19 cellular contexts compared by ENCODE assay signal in genomic region chr3:52173101-52173500, GRCh38. TPM values are rescaled to one million over a fixed set of nuclear protein-coding genes. Genes with fewer than 3 reads are reported as not detected.
DNase-seq lines count a peak whose midpoint lies in the region; ATAC-seq, FAIRE-seq and TF ChIP-seq lines count a peak whose summit lies in the region.
"Had no signal": no experiment of that assay in that cellular context is flagged by ENCODE, and none has a peak within 500 bp of the region (broad histone marks: within the 10 kb centered on the region; RNA-seq: fewer than 3 reads in every experiment).

No MANE protein-coding gene starts in this region.

- no peak for TF ChIP-seq RAD21 in HepG2 (CRISPR knock-in tag; IDR thresholded peaks at IDR 0.05)

- H3K27ac ChIP-seq in right lobe of liver, result no peak overlapping the region
- H3K27ac ChIP-seq in HepG2 (ENCODE audit: extremely low read length, insufficient read depth, low read length), result no peak overlapping the region
- no peak overlapping the region for H3K27ac ChIP-seq in lower lobe of right lung
- no peak overlapping the region for H3K27ac ChIP-seq in sigmoid colon

- in situ Hi-C loops in HepG2 (cut with HindIII; ENCODE audit: extremely low pct_ligation_motif_present, low pct_unique_long_range_greater_than_20kb), result no loop called here

- H3K27me3 ChIP-seq in right lobe of liver, result no peaks in the 10 kb centered on the region
- no peaks in the 10 kb centered on the region for H3K27me3 ChIP-seq in HepG2 (ENCODE audit: control insufficient read depth in 1 of 2, insufficient read depth in 2 of 2, low read length in 2 of 2)
- no peaks in the 10 kb centered on the region for H3K27me3 ChIP-seq in lower lobe of right lung (ENCODE audit: low read depth)
- no peaks in the 10 kb centered on the region for H3K27me3 ChIP-seq in sigmoid colon

- FAIRE-seq in HepG2 (lab: Jason Lieb, UNC), result no peak
- FAIRE-seq: G401.6, GM12892, H54 had no signal

- no peaks in the 10 kb centered on the region for H3K9me3 Mint-ChIP-seq in activated CD4-positive, alpha-beta T cell treated with anti-CD3 and anti-CD28 coated beads, Interleukin-2, amount 10 ng/mL, durations not matched to agents 7 days and 5 days
- H3K9me3 Mint-ChIP-seq: HFFc6 had no signal

- BruUV-seq in HepG2 (replicated peaks; lab: Mats Ljungman, UMichigan), result no TSS peak

- no peak overlapping the region for H3K9ac ChIP-seq in HepG2 (ENCODE audit: insufficient read depth, low read depth, low read length)

- no peaks in the 10 kb centered on the region for H3K27me3 Mint-ChIP-seq in activated CD4-positive, alpha-beta T cell treated with anti-CD3 and anti-CD28 coated beads, Interleukin-2, amount 10 ng/mL, durations not matched to agents 7 days and 5 days

- H3K9me3 ChIP-seq in right lobe of liver, result no peaks in the 10 kb centered on the region
- no peaks in the 10 kb centered on the region for H3K9me3 ChIP-seq in HepG2 (ENCODE audit: low read length)
- H3K9me3 ChIP-seq in lower lobe of right lung, result no peaks in the 10 kb centered on the region
- H3K9me3 ChIP-seq in sigmoid colon, result no peaks in the 10 kb centered on the region
- H3K9me3 ChIP-seq: Caco-2, HAP-1 had no signal

- H4K20me1 ChIP-seq in HepG2 (ENCODE audit: insufficient read depth, low read length), result no peaks in the 10 kb centered on the region

- peaks cover 0 to 28% (median 7%) of the 10 kb centered on the region in 4 donors for H3K4me1 ChIP-seq in right lobe of liver
- H3K4me1 ChIP-seq in HepG2 (ENCODE audit: insufficient read depth, low read length), result peaks cover 62% of the 10 kb centered on the region
- peaks cover 12% of the 10 kb centered on the region for H3K4me1 ChIP-seq in lower lobe of right lung
- no peaks in the 10 kb centered on the region for H3K4me1 ChIP-seq in sigmoid colon
- H3K4me1 ChIP-seq: HAP-1 had no signal

- TF ChIP-seq EP300 in HepG2 (IDR thresholded peaks at IDR 0.05; ENCODE audit: low read depth in 2 of 2, low read length in 2 of 2), result no peak
- no peak for TF ChIP-seq EP300 in HepG2 (CRISPR knock-in tag; IDR thresholded peaks at IDR 0.05; ENCODE audit: borderline replicate concordance)
- TF ChIP-seq EP300 in sigmoid colon (IDR thresholded peaks at IDR 0.05), result no peak

- peaks cover 7% of the 10 kb centered on the region for H3K4me1 Mint-ChIP-seq in activated CD4-positive, alpha-beta T cell treated with anti-CD3 and anti-CD28 coated beads, Interleukin-2, amount 10 ng/mL, durations not matched to agents 7 days and 5 days

- TF ChIP-seq POLR2A in right lobe of liver (IDR thresholded peaks at IDR 0.05) (no peak), HepG2 (IDR thresholded peaks at IDR 0.05; ENCODE audit: insufficient read depth in 1 of 2, low read depth in 2 of 2, low read length in 2 of 2) (no peak), sigmoid colon (IDR thresholded peaks at IDR 0.05) (no peak)

- H3K4me2 ChIP-seq in HepG2 (ENCODE audit: low read depth, low read length), result no peak overlapping the region

- intact Hi-C loops in right lobe of liver (cut with DNase I), result no loop called here
- intact Hi-C loops in HepG2 (cut with micrococcal nuclease; ENCODE audit: unreplicated experiment), result no loop called here
- intact Hi-C loops in lower lobe of right lung (cut with DNase I), result no loop called here
- intact Hi-C loops in sigmoid colon (cut with DNase I), result no loop called here

- POLR2A ChIA-PET in HepG2 (lab: Yijun Ruan, JAX), result no interaction called here
- POLR2A ChIA-PET in activated CD4-positive, alpha-beta T cell treated with anti-CD3 and anti-CD28 coated beads, Interleukin-2, amount 10 ng/mL, durations not matched to agents 7 days and 5 days (lab: Charles Lee), result no interaction called here

- CTCF ChIA-PET in HepG2 (lab: Yijun Ruan, JAX; ENCODE audit: low intra/inter-chr PET ratio, low total read pairs), result no interaction called here
- CTCF ChIA-PET in activated CD4-positive, alpha-beta T cell treated with anti-CD3 and anti-CD28 coated beads, Interleukin-2, amount 10 ng/mL, durations not matched to agents 7 days and 5 days (lab: Charles Lee), result interaction anchor here (1.0 to 2.1 kb wide), 2 partner anchors 13 to 28 kb away, joined by 3 to 4 read pairs; no protein-coding TSS in a partner anchor

- no peak overlapping the region for H2AFZ ChIP-seq in HepG2 (ENCODE audit: low read length)

- no peak for TF ChIP-seq CTCF in right lobe of liver (IDR thresholded peaks at IDR 0.05)
- no peak for TF ChIP-seq CTCF in HepG2 (CRISPR knock-in tag; IDR thresholded peaks at IDR 0.05)
- no peak for TF ChIP-seq CTCF in lower lobe of right lung (IDR thresholded peaks at IDR 0.05)
- TF ChIP-seq CTCF in sigmoid colon (IDR thresholded peaks at IDR 0.05), result no peak

- H3K4me3 Mint-ChIP-seq in activated CD4-positive, alpha-beta T cell treated with anti-CD3 and anti-CD28 coated beads, Interleukin-2, amount 10 ng/mL, durations not matched to agents 7 days and 5 days, result no peak overlapping the region
- H3K4me3 Mint-ChIP-seq: CD4-positive, alpha-beta memory T cell; HFFc6 had no signal

- no peak overlapping the region for H3K27ac Mint-ChIP-seq in activated CD4-positive, alpha-beta T cell treated with anti-CD3 and anti-CD28 coated beads, Interleukin-2, amount 10 ng/mL, durations not matched to agents 7 days and 5 days
- H3K27ac Mint-ChIP-seq: HFFc6 had no signal

- H3K36me3 ChIP-seq in right lobe of liver (no peaks in the 10 kb centered on the region), HepG2 (replicated peaks in 1 of 2; ENCODE audit: control insufficient read depth in 1 of 2, insufficient read depth in 2 of 2, low read length in 2 of 2) (no peaks in the 10 kb centered on the region), lower lobe of right lung (no peaks in the 10 kb centered on the region), sigmoid colon (no peaks in the 10 kb centered on the region)
- H3K36me3 ChIP-seq: HAP-1 had no signal

- no peak overlapping the region for H3K4me3 ChIP-seq in right lobe of liver
- H3K4me3 ChIP-seq in HepG2 (replicated peaks in 1 of 3; ENCODE audit: insufficient read depth in 1 of 3, low read depth in 2 of 3, low read length in 3 of 3), result no peak overlapping the region
- no peak overlapping the region for H3K4me3 ChIP-seq in lower lobe of right lung
- no peak overlapping the region for H3K4me3 ChIP-seq in sigmoid colon
- H3K4me3 ChIP-seq: HAP-1 had no signal

- DNase-seq in right lobe of liver (peak in 2 of 3 donors; percentile 12 to 29), HepG2 (ENCODE audit: low spot score) (no peak), lower lobe of right lung (peak; percentile 24), sigmoid colon (peak; percentile 30), putamen (ENCODE audit: low spot score) (no peak)
- DNase-seq in activated CD4-positive, alpha-beta T cell treated with anti-CD3 and anti-CD28 coated beads, Interleukin-2, amount 10 ng/mL, durations not matched to agents 7 days and 5 days, result no peak
- DNase-seq: Caco-2; CD4-positive, alpha-beta memory T cell; DMS153; DND-41; GOT3; HFFc6 had no signal

- H3K79me2 ChIP-seq in HepG2 (ENCODE audit: insufficient read depth, low read length), result no peaks in the 10 kb centered on the region

- ATAC-seq in right lobe of liver (no peak), HepG2 (no peak), lower lobe of right lung (no peak), HG02798 (IDR thresholded peaks at IDR 0.05; ENCODE audit: poor library complexity, unreplicated experiment) (no peak)

- 100% methylated on average over 1 of the region's 1 CpG for WGBS in right lobe of liver (ENCODE audit: insufficient coverage, low coverage, low lambda C conversion rate, missing lambda C conversion rate)
- no CpG with 5 or more reads among the region's 1 CpG for WGBS in HepG2 (ENCODE audit: low lambda C conversion rate)
- WGBS in sigmoid colon, 2 donors, result 100% methylated on average over 1 of the region's 1 CpG

- H3K36me3 Mint-ChIP-seq in activated CD4-positive, alpha-beta T cell treated with anti-CD3 and anti-CD28 coated beads, Interleukin-2, amount 10 ng/mL, durations not matched to agents 7 days and 5 days (ENCODE audit: low read depth), result no peaks in the 10 kb centered on the region
- H3K36me3 Mint-ChIP-seq: CD4-positive, alpha-beta memory T cell had no signal

RNA-seq across cellular contexts. Expression of gene POC1A, which starts 18.9 kb away (rescaled TPM):
- total RNA-seq in right lobe of liver, result 1 to 10 TPM; 2.0 to 4.3 (median 3.2) TPM
- 20.0 and 22.5 TPM in 2 replicates for total RNA-seq in HepG2 (2016; rRNA removed; fragmentation: Illumina TruSeq; extraction: Trizol)
- 13.9 and 15.5 TPM in 2 replicates for total RNA-seq in HepG2 (2016; cell fraction: cytosol; rRNA removed; fragmentation: Illumina TruSeq; extraction: Trizol; ENCODE audit: low read depth)
- 20.6 and 21.0 TPM in 2 replicates for total RNA-seq in HepG2 (2016; cell fraction: insoluble cytoplasmic fraction; rRNA removed; fragmentation: Illumina TruSeq; extraction: Trizol)
- 24.6 and 24.9 TPM in 2 replicates for total RNA-seq in HepG2 (2016; cell fraction: membrane; rRNA removed; fragmentation: Illumina TruSeq; extraction: Trizol)
- total RNA-seq in HepG2 (2016; cell fraction: nucleus; rRNA removed; fragmentation: Illumina TruSeq; extraction: Trizol), result 11.2 and 11.3 TPM in 2 replicates
- 12.6 and 14.6 TPM in 2 replicates for polyA plus RNA-seq in HepG2 (2011; rRNA removed)
- 9.9 and 16.4 TPM in 2 replicates for polyA plus RNA-seq in HepG2 (2011; cell fraction: cytosol; rRNA removed)
- polyA plus RNA-seq in HepG2 (2011; cell fraction: nucleus; rRNA removed), result 9.4 and 12.5 TPM in 2 replicates
- 5.8 and 9.6 TPM in 2 replicates for polyA plus RNA-seq in HepG2 (2012)
- polyA plus RNA-seq in HepG2 (2016; cell fraction: cytosol; fragmentation: Illumina TruSeq; extraction: Trizol; ENCODE audit: low read depth), result 18.4 and 20.8 TPM in 2 replicates
- 22.6 and 26.9 TPM in 2 replicates for polyA plus RNA-seq in HepG2 (2016; cell fraction: insoluble cytoplasmic fraction; fragmentation: Illumina TruSeq; extraction: Trizol; ENCODE audit: low read depth)
- polyA plus RNA-seq in HepG2 (2016; cell fraction: membrane; fragmentation: Illumina TruSeq; extraction: Trizol; ENCODE audit: low read depth), result 23.5 and 25.2 TPM in 2 replicates
- polyA plus RNA-seq in HepG2 (2016; cell fraction: nucleus; fragmentation: Illumina TruSeq; extraction: Trizol; ENCODE audit: insufficient read depth, low read depth), result 16.5 and 16.9 TPM in 2 replicates
- polyA minus RNA-seq in HepG2 (2011; rRNA and poly(A)+ RNA removed; ENCODE audit: low replicate concordance), result 35.8 and 64.7 TPM in 2 replicates
- 4.6 and 7.1 TPM in 2 replicates for polyA minus RNA-seq in HepG2 (2011; cell fraction: cytosol; rRNA and poly(A)+ RNA removed)
- 8.0 TPM in 2 replicates for polyA minus RNA-seq in HepG2 (2011; cell fraction: nucleus; rRNA and poly(A)+ RNA removed)
- total RNA-seq in lower lobe of right lung, result 2.7 TPM
- total RNA-seq in sigmoid colon, result 1 to 10 TPM in 3 of 4 donors, under 1 TPM in 1; 0.66 to 1.7 (median 1.2) TPM
- 10 to 100 TPM in 1 of 3 donors, 1 to 10 TPM in 2; 3.6 to 15.8 (median 7.6) TPM for polyA plus RNA-seq in sigmoid colon
- 10 to 100 TPM; 26.9 to 28.2 TPM for total RNA-seq in activated CD4-positive, alpha-beta T cell treated with anti-CD3 and anti-CD28 coated beads, Interleukin-2, amount 10 ng/mL, durations not matched to agents 7 days and 5 days

RNA-seq across cellular contexts. Expression of gene ALAS1, which starts 24.9 kb away (rescaled TPM):
- 100 to 1,000 TPM in 4 of 6 experiments, 10 to 100 TPM in 2; 73.4 to 783 (median 147) TPM for total RNA-seq in right lobe of liver
- total RNA-seq in HepG2 (2016; rRNA removed; fragmentation: Illumina TruSeq; extraction: Trizol), result 36.0 and 40.2 TPM in 2 replicates
- 9.6 and 11.6 TPM in 2 replicates for total RNA-seq in HepG2 (2016; cell fraction: cytosol; rRNA removed; fragmentation: Illumina TruSeq; extraction: Trizol; ENCODE audit: low read depth)
- 33.6 and 35.3 TPM in 2 replicates for total RNA-seq in HepG2 (2016; cell fraction: insoluble cytoplasmic fraction; rRNA removed; fragmentation: Illumina TruSeq; extraction: Trizol)
- 14.0 and 14.5 TPM in 2 replicates for total RNA-seq in HepG2 (2016; cell fraction: membrane; rRNA removed; fragmentation: Illumina TruSeq; extraction: Trizol)
- total RNA-seq in HepG2 (2016; cell fraction: nucleus; rRNA removed; fragmentation: Illumina TruSeq; extraction: Trizol), result 16.9 and 18.1 TPM in 2 replicates
- polyA plus RNA-seq in HepG2 (2011; rRNA removed), result 39.0 and 43.2 TPM in 2 replicates
- 41.2 and 50.6 TPM in 2 replicates for polyA plus RNA-seq in HepG2 (2011; cell fraction: cytosol; rRNA removed)
- polyA plus RNA-seq in HepG2 (2011; cell fraction: nucleus; rRNA removed), result 30.0 and 30.9 TPM in 2 replicates
- 19.8 and 27.7 TPM in 2 replicates for polyA plus RNA-seq in HepG2 (2012)
- polyA plus RNA-seq in HepG2 (2016; cell fraction: cytosol; fragmentation: Illumina TruSeq; extraction: Trizol; ENCODE audit: low read depth), result 3.9 and 4.3 TPM in 2 replicates
- polyA plus RNA-seq in HepG2 (2016; cell fraction: insoluble cytoplasmic fraction; fragmentation: Illumina TruSeq; extraction: Trizol; ENCODE audit: low read depth), result 27.6 and 42.4 TPM in 2 replicates
- 6.8 and 7.1 TPM in 2 replicates for polyA plus RNA-seq in HepG2 (2016; cell fraction: membrane; fragmentation: Illumina TruSeq; extraction: Trizol; ENCODE audit: low read depth)
- polyA plus RNA-seq in HepG2 (2016; cell fraction: nucleus; fragmentation: Illumina TruSeq; extraction: Trizol; ENCODE audit: insufficient read depth, low read depth), result 26.7 and 30.3 TPM in 2 replicates
- 49.6 and 54.7 TPM in 2 replicates for polyA minus RNA-seq in HepG2 (2011; rRNA and poly(A)+ RNA removed; ENCODE audit: low replicate concordance)
- 23.9 and 26.4 TPM in 2 replicates for polyA minus RNA-seq in HepG2 (2011; cell fraction: cytosol; rRNA and poly(A)+ RNA removed)
- 17.3 and 19.0 TPM in 2 replicates for polyA minus RNA-seq in HepG2 (2011; cell fraction: nucleus; rRNA and poly(A)+ RNA removed)
- total RNA-seq in lower lobe of right lung, result 103 TPM
- 10 to 100 TPM; 23.2 to 27.3 (median 25.8) TPM for total RNA-seq in sigmoid colon
- polyA plus RNA-seq in sigmoid colon, result 100 to 1,000 TPM in 1 of 3 donors, 10 to 100 TPM in 2; 70.7 to 121 (median 81.7) TPM
- total RNA-seq in activated CD4-positive, alpha-beta T cell treated with anti-CD3 and anti-CD28 coated beads, Interleukin-2, amount 10 ng/mL, durations not matched to agents 7 days and 5 days, result 10 to 100 TPM; 47.5 to 58.4 TPM

RNA-seq across cellular contexts. Expression of gene TLR9, which starts 52.3 kb away (rescaled TPM):
- under 1 TPM in 4 of 6 experiments, not detected in 2; 0.12 to 0.59 (median 0.24) TPM for total RNA-seq in right lobe of liver
- not detected in 2 replicates for total RNA-seq in HepG2 (2016; rRNA removed; fragmentation: Illumina TruSeq; extraction: Trizol)
- total RNA-seq in HepG2 (2016; cell fraction: cytosol; rRNA removed; fragmentation: Illumina TruSeq; extraction: Trizol; ENCODE audit: low read depth), result not detected in 2 replicates
- total RNA-seq in HepG2 (2016; cell fraction: insoluble cytoplasmic fraction; rRNA removed; fragmentation: Illumina TruSeq; extraction: Trizol), result not detected in 2 replicates
- not detected in 2 replicates for total RNA-seq in HepG2 (2016; cell fraction: membrane; rRNA removed; fragmentation: Illumina TruSeq; extraction: Trizol)
- total RNA-seq in HepG2 (2016; cell fraction: nucleus; rRNA removed; fragmentation: Illumina TruSeq; extraction: Trizol), result not detected in 2 replicates
- polyA plus RNA-seq in HepG2 (2011; rRNA removed), result 0.08 TPM in 1 of 2 replicates, not detected in the other
- 0.01 TPM in 2 replicates for polyA plus RNA-seq in HepG2 (2011; cell fraction: cytosol; rRNA removed)
- 0.88 and 0.95 TPM in 2 replicates for polyA plus RNA-seq in HepG2 (2011; cell fraction: nucleus; rRNA removed)
- polyA plus RNA-seq in HepG2 (2012), result 0.31 TPM in 1 of 2 replicates, not detected in the other
- polyA plus RNA-seq in HepG2 (2016; cell fraction: cytosol; fragmentation: Illumina TruSeq; extraction: Trizol; ENCODE audit: low read depth), result not detected in 2 replicates
- not detected in 2 replicates for polyA plus RNA-seq in HepG2 (2016; cell fraction: insoluble cytoplasmic fraction; fragmentation: Illumina TruSeq; extraction: Trizol; ENCODE audit: low read depth)
- not detected in 2 replicates for polyA plus RNA-seq in HepG2 (2016; cell fraction: membrane; fragmentation: Illumina TruSeq; extraction: Trizol; ENCODE audit: low read depth)
- polyA plus RNA-seq in HepG2 (2016; cell fraction: nucleus; fragmentation: Illumina TruSeq; extraction: Trizol; ENCODE audit: insufficient read depth, low read depth), result not detected in 2 replicates
- 0.14 TPM in 1 of 2 replicates, not detected in the other for polyA minus RNA-seq in HepG2 (2011; rRNA and poly(A)+ RNA removed; ENCODE audit: low replicate concordance)
- polyA minus RNA-seq in HepG2 (2011; cell fraction: cytosol; rRNA and poly(A)+ RNA removed), result not detected in 2 replicates
- polyA minus RNA-seq in HepG2 (2011; cell fraction: nucleus; rRNA and poly(A)+ RNA removed), result 0.25 and 0.26 TPM in 2 replicates
- total RNA-seq in lower lobe of right lung, result 1.0 TPM
- under 1 TPM in 2 of 4 donors, not detected in 2; 0.54 to 0.55 TPM for total RNA-seq in sigmoid colon
- under 1 TPM in 1 of 3 donors, not detected in 2; 0.98 TPM for polyA plus RNA-seq in sigmoid colon
- total RNA-seq in activated CD4-positive, alpha-beta T cell treated with anti-CD3 and anti-CD28 coated beads, Interleukin-2, amount 10 ng/mL, durations not matched to agents 7 days and 5 days, result under 1 TPM; 0.55 to 0.65 TPM
- total RNA-seq: A172, A673, Caco-2, HFFc6 had no signal
- polyA plus RNA-seq: CD4-positive, alpha-beta memory T cell had no signal

Comparison
In these comparisons a context has a peak if more than half of its experiments do, and no peak if none do; other contexts are left out.
1. DNase-seq: peak in right lobe of liver (2 of 3), lower lobe of right lung (single experiment) and sigmoid colon (single experiment); none in HepG2 (single experiment), activated CD4-positive, alpha-beta T cell treated with anti-CD3 and anti-CD28 coated beads, Interleukin-2, amount 10 ng/mL, durations not matched to agents 7 days and 5 days (single experiment) and putamen (single experiment).